8 cellular contexts compared by ENCODE assay signal in the genomic region with DNA sequence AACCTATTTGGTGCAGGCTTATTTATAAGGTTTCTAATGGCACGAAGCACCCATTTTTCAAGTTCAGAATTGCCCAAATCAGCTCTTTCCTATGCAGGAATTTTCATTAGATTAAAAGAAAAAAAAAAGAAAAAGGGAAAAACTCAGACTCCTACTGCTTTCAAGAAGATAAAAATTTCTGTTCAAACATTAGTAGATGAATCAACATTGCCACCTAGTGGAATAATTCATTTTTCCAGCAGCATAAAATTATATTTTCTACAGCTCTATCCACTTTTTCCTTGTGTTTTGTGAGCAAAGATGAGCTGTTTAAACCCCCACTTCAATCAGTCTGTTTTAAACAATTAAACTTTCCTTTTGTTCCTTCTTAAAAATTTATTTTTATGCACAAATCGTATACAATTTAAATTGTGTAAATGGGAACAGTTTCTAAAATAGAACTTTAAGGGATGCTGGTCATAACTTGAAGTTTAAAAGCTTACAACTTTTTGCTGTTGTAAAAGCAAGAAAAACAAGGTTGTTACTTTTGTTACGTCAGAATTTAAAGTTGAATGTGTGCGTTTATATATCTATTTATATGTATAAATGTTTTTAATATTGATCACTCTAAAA.
DNase-seq lines count a peak whose midpoint lies in the region; ATAC-seq, FAIRE-seq and TF ChIP-seq lines count a peak whose summit lies in the region.

No MANE protein-coding gene starts in this region.

- H3K9me3 ChIP-seq in transverse colon: no peaks in the 10 kb centered on the region

- no peaks in the 10 kb centered on the region for H3K4me1 ChIP-seq in transverse colon

- FAIRE-seq in frontal cortex (lab: Jason Lieb, UNC): peak; percentile 95

- 29 to 36% methylated on average over 4 of the region's 4 CpGs for WGBS in transverse colon (ENCODE audit: low coverage in 1 of 2), 2 donors
- WGBS in lower leg skin, 2 donors: 20 to 22% methylated on average over 4 of the region's 4 CpGs

- ATAC-seq in HG03280 (IDR thresholded peaks at IDR 0.05; ENCODE audit: unreplicated experiment): peak; percentile 53

- TF ChIP-seq CTCF in RWPE1 (conservative IDR thresholded peaks at IDR 0.05; ENCODE audit: low read depth): peak; percentile 72
- peak in 4 of 5 experiments; percentile 30 to 56 (median 40) for TF ChIP-seq CTCF in transverse colon (IDR thresholded peaks at IDR 0.05)
- TF ChIP-seq CTCF in lower leg skin (IDR thresholded peaks at IDR 0.05): no peak

- H3K4me3 ChIP-seq in transverse colon: no peak overlapping the region
- H3K4me3 ChIP-seq in lower leg skin (ENCODE audit: low read depth, poor library complexity, severe bottlenecking): no peak overlapping the region

- no peak for TF ChIP-seq EP300 in transverse colon (IDR thresholded peaks at IDR 0.05; ENCODE audit: low read depth)

- H3K27me3 ChIP-seq in transverse colon: no peaks in the 10 kb centered on the region

- TF ChIP-seq POLR2A in transverse colon (IDR thresholded peaks at IDR 0.05): no peak
- TF ChIP-seq POLR2A in lower leg skin (IDR thresholded peaks at IDR 0.05): no peak

- POLR2A ChIA-PET in RWPE1 (lab: Yijun Ruan, JAX; ENCODE audit: low non-redundant PET): no interaction called here

- H3K36me3 ChIP-seq in transverse colon: no peaks in the 10 kb centered on the region

- CTCF ChIA-PET in RWPE1 (lab: Yijun Ruan, JAX): interaction anchor here (0.6 to 0.9 kb wide), 12 partner anchors 9 to 1757 kb away, joined by 3 to 8 read pairs (median 4); no protein-coding TSS in a partner anchor

- in situ Hi-C loops in transverse colon (cut with MboI; ENCODE audit: low pct_ligation_motif_present in 1 of 4, low pct_unique_long_range_greater_than_20kb in 1 of 4, low sequenced_read_pairs in 3 of 4): no loop called here

- H3K27ac ChIP-seq in RWPE1 (no peak overlapping the region), transverse colon (no peak overlapping the region)

- peak; percentile 1 for DNase-seq in COLO829 (ENCODE audit: low spot score)
- DNase-seq in RWPE1 (ENCODE audit: low spot score): peak; percentile 2
- DNase-seq in frontal cortex (ENCODE audit: low spot score in 2 of 2): no peak
- DNase-seq in transverse colon: no peak
- no peak for DNase-seq in NCI-H2227 treated with DMSO at 0.1 percent for 48 hours (lab: John Stamatoyannopoulos, UW)
- no peak for DNase-seq in lower leg skin (ENCODE audit: low spot score in 2 of 2)
- no peak for DNase-seq in NCI-H2107 treated with DMSO at 0.1 percent for 48 hours (lab: John Stamatoyannopoulos, UW; ENCODE audit: unreplicated experiment)

- intact Hi-C loops in transverse colon (cut with DNase I; ENCODE audit: low total_unique reads): no loop called here
- intact Hi-C loops in lower leg skin (cut with DNase I; ENCODE audit: low total_unique reads): no loop called here

Comparison
In these comparisons a context has a peak if more than half of its experiments do, and no peak if none do; other contexts are left out.
1. DNase-seq: peak in COLO829 (single experiment) and RWPE1 (single experiment); none in frontal cortex (0 of 2), transverse colon (single experiment), NCI-H2227 treated with DMSO at 0.1 percent for 48 hours (single experiment), lower leg skin (0 of 2) and NCI-H2107 treated with DMSO at 0.1 percent for 48 hours (single experiment).
2. CTCF ChIP-seq: peak in RWPE1 (single experiment) and transverse colon (4 of 5); none in lower leg skin (0 of 3).